ENCODE assay signal across 9 cellular contexts in genomic region chr22:17121235-17122195, GRCh38. TPM values are rescaled to one million over a fixed set of nuclear protein-coding genes. Genes with fewer than 3 reads are reported as not detected.
DNase-seq lines count a peak whose midpoint lies in the region; ATAC-seq and TF ChIP-seq lines count a peak whose summit lies in the region.
"Had no signal": no experiment of that assay in that cellular context is flagged by ENCODE, and none has a peak within 500 bp of the region (broad histone marks: within the 10 kb centered on the region; RNA-seq: fewer than 3 reads in every experiment).

TMEM121B (minus strand) TSS chr22:17121360; CDS start chr22:17121127, 233 bp downstream.

- H3K36me3 Mint-ChIP-seq in progenitor cell of endocrine pancreas (ENCODE audit: insufficient read depth) = no peaks in the 10 kb centered on the region

- H3K27me3 ChIP-seq in HAP-1 (ENCODE audit: low read depth) = no peaks in the 10 kb centered on the region

- peak within 1 kb of the TSS; percentile 80 for H3K4me3 Mint-ChIP-seq in progenitor cell of endocrine pancreas (ENCODE audit: low read depth)

- peaks cover 21% of the 10 kb centered on the region for H3K27me3 Mint-ChIP-seq in progenitor cell of endocrine pancreas

- in situ Hi-C loops in HAP-1 (cut with MboI; ENCODE audit: low sequenced_read_pairs) = no loop called here
- in situ Hi-C loops in GM13977 (cut with MboI; ENCODE audit: low pct_unique_long_range_greater_than_20kb, low sequenced_read_pairs, unreplicated experiment) = no loop called here

- ATAC-seq in HG02588 (IDR thresholded peaks at IDR 0.05; ENCODE audit: unreplicated experiment) = no peak
- ATAC-seq: HCT116 had no signal

- TF ChIP-seq CTCF in AG09319 (IDR thresholded peaks at IDR 0.05; ENCODE audit: low read depth, low read length) (no peak), progenitor cell of endocrine pancreas (IDR thresholded peaks at IDR 0.05; ENCODE audit: unreplicated experiment) (no peak), GM13977 (IDR thresholded peaks at IDR 0.05; ENCODE audit: extremely low read depth, insufficient read depth, missing control alignments) (no peak)

- DNase-seq in AG09319 (ENCODE audit: extremely low read depth, low read depth) = peak; percentile 1
- DNase-seq in HAP-1 (ENCODE audit: low spot score in 2 of 2) = peak; percentile 85 to 92
- peak; percentile 58 to 90 for DNase-seq in NCI-H526 (lab: John Stamatoyannopoulos, UW)
- peak; percentile 37 for DNase-seq in amniotic epithelial cell (ENCODE audit: low read depth)
- peak; percentile 47 for DNase-seq in hepatic stellate cell (ENCODE audit: low spot score)
- DNase-seq in progenitor cell of endocrine pancreas (ENCODE audit: low spot score, unreplicated experiment) = peak; percentile 66
- no peak for DNase-seq in GM13977 (ENCODE audit: low spot score)

- peak within 1 kb of the TSS; percentile 33 for H3K4me3 ChIP-seq in HAP-1

- H3K9me3 ChIP-seq in HAP-1 = no peaks in the 10 kb centered on the region

- no peaks in the 10 kb centered on the region for H3K9me3 Mint-ChIP-seq in progenitor cell of endocrine pancreas (ENCODE audit: low read depth)

- H3K27ac Mint-ChIP-seq in progenitor cell of endocrine pancreas = peak within 1 kb of the TSS; percentile 89

- H3K4me1 ChIP-seq in HAP-1 = no peaks in the 10 kb centered on the region; the same call in 1 of the 2 replicates

- H3K36me3 ChIP-seq in HAP-1 (replicated peaks) = no peaks in the 10 kb centered on the region

- H3K4me1 Mint-ChIP-seq in progenitor cell of endocrine pancreas (ENCODE audit: low read depth) = peaks cover 8% of the 10 kb centered on the region

RNA-seq across cellular contexts. Expression of gene TMEM121B, which starts in this region (rescaled TPM):
- 4.7 and 5.0 TPM in 2 replicates for total RNA-seq in progenitor cell of endocrine pancreas
